Comparison of ENCODE assay signal across 13 cellular contexts in genomic region chr16:66519974-66520373, GRCh38. TPM values are rescaled to one million over a fixed set of nuclear protein-coding genes. Genes with fewer than 3 reads are reported as not detected.
DNase-seq lines count a peak whose midpoint lies in the region; ATAC-seq and TF ChIP-seq lines count a peak whose summit lies in the region.
"Had no signal": no experiment of that assay in that cellular context is flagged by ENCODE, and none has a peak within 500 bp of the region (broad histone marks: within the 10 kb centered on the region; RNA-seq: fewer than 3 reads in every experiment).

No MANE protein-coding gene starts in this region.

- BruUV-seq in MCF 10A (replicated peaks; lab: Mats Ljungman, UMichigan) (no TSS peak), mammary epithelial cell (replicated peaks; lab: Mats Ljungman, UMichigan) (no TSS peak)

- no peaks in the 10 kb centered on the region for H3K79me2 ChIP-seq in mammary epithelial cell (ENCODE audit: insufficient read depth, low read length)

- H3K27me3 ChIP-seq in mammary epithelial cell (ENCODE audit: insufficient read depth, low read length) (no peaks in the 10 kb centered on the region), ascending aorta (no peaks in the 10 kb centered on the region), mesenchymal stem cell (ENCODE audit: control insufficient read depth in 1 of 2, insufficient read depth in 1 of 2, low read length in 2 of 2) (no peaks in the 10 kb centered on the region), tibial nerve (no peaks in the 10 kb centered on the region)

- H3K4me1 Mint-ChIP-seq in MCF 10A (ENCODE audit: insufficient read depth, unreplicated experiment), result peaks cover 36% of the 10 kb centered on the region

- CTCF ChIA-PET in MCF 10A (lab: Yijun Ruan, JAX) (interaction anchor here (1.1 to 3.8 kb wide), 2 partner anchors 8 to 41 kb away, joined by 3 to 13 read pairs; no protein-coding TSS in a partner anchor), mammary epithelial cell (lab: Charles Lee; ENCODE audit: low non-redundant PET) (no interaction called here)

- H3K4me3 Mint-ChIP-seq in MCF 10A (ENCODE audit: unreplicated experiment), result no peak overlapping the region

- H3K4me3 ChIP-seq in mammary epithelial cell (replicated peaks in 1 of 3; ENCODE audit: insufficient read depth in 1 of 3, low read depth in 2 of 3, low read length in 3 of 3) (no peak overlapping the region), ascending aorta (no peak overlapping the region), mesenchymal stem cell (ENCODE audit: insufficient read depth in 1 of 2, low read depth in 1 of 2, low read length in 2 of 2) (no peak overlapping the region), tibial nerve (no peak overlapping the region)
- H3K4me3 ChIP-seq: PC-9 had no signal

- no peaks in the 10 kb centered on the region for H3K9me3 Mint-ChIP-seq in MCF 10A (ENCODE audit: unreplicated experiment)

- H3K27ac ChIP-seq in mammary epithelial cell (ENCODE audit: insufficient read depth, low read depth, low read length) (no peak overlapping the region), ascending aorta (peak overlapping the region; percentile 98 to 99), mesenchymal stem cell (ENCODE audit: low read length, poor library complexity, severe bottlenecking) (no peak overlapping the region), tibial nerve (peak overlapping the region; percentile 55 to 99 (median 85))
- H3K27ac ChIP-seq: PC-9 had no signal

- H3K36me3 ChIP-seq in mammary epithelial cell (ENCODE audit: insufficient read depth, low read length), result no peaks in the 10 kb centered on the region
- H3K36me3 ChIP-seq in ascending aorta, result peaks cover 2 to 6% of the 10 kb centered on the region in 2 donors
- peaks cover 32 to 33% of the 10 kb centered on the region in 2 experiments for H3K36me3 ChIP-seq in mesenchymal stem cell (ENCODE audit: control insufficient read depth in 1 of 2, insufficient read depth in 2 of 2, low read depth in 1 of 2, low read length in 2 of 2)
- peaks cover 0 to 7% (median 0%) of the 10 kb centered on the region in 3 donors for H3K36me3 ChIP-seq in tibial nerve

- H3K9ac ChIP-seq in mammary epithelial cell (ENCODE audit: insufficient read depth, low read length) (no peak overlapping the region), mesenchymal stem cell (ENCODE audit: low read length) (no peak overlapping the region)

- peak overlapping the region; percentile 22 for H4K8ac ChIP-seq in mesenchymal stem cell (ENCODE audit: low read length)

- no peak for TF ChIP-seq CTCF in MCF 10A (IDR thresholded peaks at IDR 0.05; ENCODE audit: unreplicated experiment)
- TF ChIP-seq CTCF in mammary epithelial cell (conservative IDR thresholded peaks at IDR 0.05 in 1 of 2, IDR thresholded peaks at IDR 0.05 in 1 of 2; ENCODE audit: extremely low read depth in 1 of 2, insufficient read depth in 1 of 2, low read depth in 1 of 2, low read length in 2 of 2), result no peak
- no peak for TF ChIP-seq CTCF in ascending aorta (IDR thresholded peaks at IDR 0.05)
- no peak for TF ChIP-seq CTCF in tibial nerve (IDR thresholded peaks at IDR 0.05)

- H3K27ac Mint-ChIP-seq in MCF 10A (ENCODE audit: low read depth, unreplicated experiment), result peak overlapping the region; percentile 63

- peaks cover 15% of the 10 kb centered on the region for H3K79me1 ChIP-seq in mesenchymal stem cell (replicated peaks; ENCODE audit: low read length, poor library complexity, severe bottlenecking)

- H2AFZ ChIP-seq in mammary epithelial cell (ENCODE audit: low read depth, low read length) (no peak overlapping the region), mesenchymal stem cell (ENCODE audit: low read depth, low read length) (no peak overlapping the region)
- H2AFZ ChIP-seq: PC-9 had no signal

- peak overlapping the region; percentile 51 for H2AK5ac ChIP-seq in mesenchymal stem cell (ENCODE audit: low read length, severe bottlenecking)

- WGBS in mammary epithelial cell (ENCODE audit: low coverage, missing lambda C conversion rate), result 98% methylated on average over 6 of the region's 6 CpGs
- WGBS in mesenchymal stem cell, result 98% methylated on average over 6 of the region's 6 CpGs
- 86 to 88% methylated on average over 6 of the region's 6 CpGs for WGBS in tibial nerve, 2 donors

- H2BK120ac ChIP-seq in mesenchymal stem cell (ENCODE audit: low read depth, low read length), result peak overlapping the region; percentile 59

- no peak overlapping the region for H2BK15ac ChIP-seq in mesenchymal stem cell (ENCODE audit: low read depth, poor library complexity, severe bottlenecking)

- H3K18ac ChIP-seq in mesenchymal stem cell (ENCODE audit: low read depth in 1 of 2, low read length in 2 of 2), result peak overlapping the region in 1 of 2 experiments; percentile 11

- intact Hi-C loops in MCF 10A (cut with micrococcal nuclease), result loop anchor here (5.0 kb wide), 1 partner anchor 43 kb away; no protein-coding TSS in a partner anchor
- intact Hi-C loops in mammary epithelial cell (cut with micrococcal nuclease), result no loop called here
- intact Hi-C loops in ascending aorta (cut with DNase I), result no loop called here

- no peak overlapping the region for H3K4ac ChIP-seq in mesenchymal stem cell (ENCODE audit: low read depth in 1 of 2, low read length in 2 of 2)

- peak overlapping the region; percentile 28 to 59 for H2BK12ac ChIP-seq in mesenchymal stem cell (ENCODE audit: low read length in 2 of 2)

- dilution Hi-C loops in mammary epithelial cell (cut with HindIII; ENCODE audit: low sequenced_read_pairs), result loop anchor here (5.0 kb wide), 2 partner anchors 68 to 103 kb away; no protein-coding TSS in a partner anchor

- POLR2A ChIA-PET in MCF 10A (lab: Yijun Ruan, JAX), result interaction anchor here (0.6 to 3.2 kb wide), 2 partner anchors 20 to 32 kb away, joined by 4 to 11 read pairs; partner anchors contain the start of gene CKLF

- H3K9me3 ChIP-seq in mammary epithelial cell (replicated peaks; ENCODE audit: insufficient read depth, low read length), result no peaks in the 10 kb centered on the region
- no peaks in the 10 kb centered on the region for H3K9me3 ChIP-seq in ascending aorta
- H3K9me3 ChIP-seq in mesenchymal stem cell (ENCODE audit: control insufficient read depth, low read length), result no peaks in the 10 kb centered on the region
- H3K9me3 ChIP-seq in tibial nerve, result no peaks in the 10 kb centered on the region

- in situ Hi-C loops in mammary epithelial cell (cut with MboI; ENCODE audit: low sequenced_read_pairs in 2 of 2), result no loop called here

- H3K4me1 ChIP-seq in mammary epithelial cell (ENCODE audit: insufficient read depth, low read length), result peaks cover 67% of the 10 kb centered on the region
- peaks cover 19 to 43% of the 10 kb centered on the region in 2 donors for H3K4me1 ChIP-seq in ascending aorta
- H3K4me1 ChIP-seq in mesenchymal stem cell (ENCODE audit: control insufficient read depth, insufficient read depth, low read depth, low read length), result peaks cover 46% of the 10 kb centered on the region
- H3K4me1 ChIP-seq in tibial nerve, result peaks cover 15 to 89% (median 74%) of the 10 kb centered on the region in 4 donors

- peaks cover 27% of the 10 kb centered on the region for H3K36me3 Mint-ChIP-seq in MCF 10A (ENCODE audit: insufficient read depth, unreplicated experiment)

- H3K4me2 ChIP-seq in mammary epithelial cell (ENCODE audit: insufficient read depth, low read depth, low read length) (no peak overlapping the region), mesenchymal stem cell (ENCODE audit: low read length, poor library complexity, severe bottlenecking) (no peak overlapping the region)

- H3K14ac ChIP-seq in mesenchymal stem cell (ENCODE audit: low read length in 2 of 2), result no peak overlapping the region

- no peaks in the 10 kb centered on the region for H4K20me1 ChIP-seq in mammary epithelial cell (ENCODE audit: insufficient read depth, low read length)

- no peak for TF ChIP-seq POLR2A in tibial nerve (IDR thresholded peaks at IDR 0.05)

- peak overlapping the region; percentile 65 for H4K91ac ChIP-seq in mesenchymal stem cell (ENCODE audit: low read length)

- no peak for ATAC-seq in GM21717 (IDR thresholded peaks at IDR 0.05; ENCODE audit: unreplicated experiment)
- ATAC-seq in HG03095 (IDR thresholded peaks at IDR 0.05; ENCODE audit: unreplicated experiment), result no peak

- TF ChIP-seq EP300 in tibial nerve (IDR thresholded peaks at IDR 0.05), result no peak

- H3K27me3 Mint-ChIP-seq in MCF 10A (ENCODE audit: insufficient read depth, unreplicated experiment), result no peaks in the 10 kb centered on the region

- H2BK5ac ChIP-seq in mesenchymal stem cell (ENCODE audit: low read depth, low read length, poor library complexity, severe bottlenecking), result no peak overlapping the region

- DNase-seq in MCF 10A (ENCODE audit: unreplicated experiment) (no peak), mammary epithelial cell (no peak), ascending aorta (ENCODE audit: low spot score in 2 of 2) (no peak), mesenchymal stem cell (no peak), tibial nerve (ENCODE audit: low spot score in 2 of 2) (no peak), NCI-H1694 treated with DMSO at 0.1 percent for 48 hours (lab: John Stamatoyannopoulos, UW) (no peak)
- DNase-seq: NCI-H2081 treated with DMSO at 0.1 percent for 48 hours, PC-9 had no signal

- H3K23ac ChIP-seq in mesenchymal stem cell (ENCODE audit: low read length in 2 of 2), result no peak overlapping the region

RNA-seq across cellular contexts. Expression of gene TK2, which starts 29.9 kb away (rescaled TPM):
- total RNA-seq in MCF 10A (2022) (31.2 and 38.2 TPM in 2 replicates), mammary epithelial cell (10 to 100 TPM; 34.4 to 41.2 TPM), ascending aorta (21.5 TPM), tibial nerve (10 to 100 TPM; 42.3 to 81.8 (median 64.7) TPM)
- polyA plus RNA-seq in mammary epithelial cell, result 15.7 TPM
- 26.2 TPM for polyA minus RNA-seq in mammary epithelial cell
- 12.5 TPM for polyA plus RNA-seq in mesenchymal stem cell (2013, experiment 1 of 2)
- 12.8 TPM for polyA plus RNA-seq in mesenchymal stem cell (2013, experiment 2 of 2)

RNA-seq across cellular contexts. Expression of gene CKLF, which starts 32.4 kb away (rescaled TPM):
- 41.3 and 57.8 TPM in 2 replicates for total RNA-seq in MCF 10A (2022)
- total RNA-seq in mammary epithelial cell, result 10 to 100 TPM; 26.8 to 46.6 TPM
- polyA plus RNA-seq in mammary epithelial cell, result 108 TPM
- 17.3 TPM for polyA minus RNA-seq in mammary epithelial cell
- total RNA-seq in ascending aorta, result not detected
- 47.1 TPM for polyA plus RNA-seq in mesenchymal stem cell (2013, experiment 1 of 2)
- polyA plus RNA-seq in mesenchymal stem cell (2013, experiment 2 of 2), result 49.9 TPM
- 10 to 100 TPM; 31.8 to 75.4 (median 35.6) TPM for total RNA-seq in tibial nerve

RNA-seq across cellular contexts. Expression of gene CMTM1, which starts 46.3 kb away (rescaled TPM):
- total RNA-seq in MCF 10A (2022) (2.1 and 4.8 TPM in 2 replicates), mammary epithelial cell (1 to 10 TPM; 2.7 to 2.8 TPM), ascending aorta (not detected), tibial nerve (1 to 10 TPM in 3 of 4 donors, not detected in 1; 2.0 to 5.1 (median 2.1) TPM)
- polyA plus RNA-seq in mammary epithelial cell, result 1.5 TPM
- not detected for polyA minus RNA-seq in mammary epithelial cell
- 1.8 TPM for polyA plus RNA-seq in mesenchymal stem cell (2013, experiment 1 of 2)
- 1.5 TPM for polyA plus RNA-seq in mesenchymal stem cell (2013, experiment 2 of 2)

RNA-seq across cellular contexts. Expression of gene CMTM2, which starts 59.3 kb away (rescaled TPM):
- total RNA-seq in MCF 10A (2022) (not detected in 2 replicates), mammary epithelial cell (not detected), ascending aorta (not detected), tibial nerve (not detected)
- polyA plus RNA-seq in mammary epithelial cell, result 0.08 TPM
- polyA minus RNA-seq in mammary epithelial cell, result not detected
- polyA plus RNA-seq in mesenchymal stem cell (2013, experiment 1 of 2), result not detected
- not detected for polyA plus RNA-seq in mesenchymal stem cell (2013, experiment 2 of 2)
- total RNA-seq: fibroblast of lung, HT1080, PC-9, pulmonary artery endothelial cell had no signal
- polyA plus RNA-seq: fibroblast of lung had no signal

Comparison
In these comparisons a context has a peak if more than half of its experiments do, and no peak if none do; other contexts are left out.
1. H3K27ac ChIP-seq: peak in ascending aorta (2 of 2) and tibial nerve (4 of 4); none in mammary epithelial cell (single experiment) and mesenchymal stem cell (single experiment).
2. RNA of gene CKLF, which starts 32.4 kb away (total RNA-seq): 41.3 to 57.8 TPM in MCF 10A, 26.8 to 46.6 TPM in mammary epithelial cell and 31.8 to 75.4 TPM in tibial nerve; not detected in ascending aorta (single experiment); every median in the first group is over 10 times any median in the second.